31 cellular contexts compared by ENCODE assay signal in the genomic region with DNA sequence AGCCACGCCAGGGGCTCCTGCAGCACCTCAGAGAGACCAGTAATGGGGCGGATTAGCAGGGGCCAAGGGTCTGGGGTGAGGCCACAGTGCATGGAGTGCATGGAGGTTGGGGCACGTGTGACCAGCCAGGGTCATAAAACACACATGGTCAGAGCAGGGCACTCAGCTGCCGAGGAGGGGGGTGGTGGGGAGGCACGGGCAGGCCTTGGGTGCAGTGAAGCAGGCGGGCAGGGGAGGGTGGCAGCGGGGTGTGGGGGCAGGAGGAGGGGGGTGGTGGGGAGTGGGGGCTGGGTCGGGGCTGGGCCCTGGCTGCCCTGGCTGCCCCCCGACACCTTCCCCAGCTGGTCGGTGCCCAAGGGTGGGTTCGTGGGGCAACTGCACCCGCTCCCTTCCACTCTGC. TPM values are rescaled to one million over a fixed set of nuclear protein-coding genes. Genes with fewer than 3 reads are reported as not detected.
"Had no signal": no experiment of that assay in that cellular context is flagged by ENCODE, and none has a peak within 500 bp of the region (broad histone marks: within the 10 kb centered on the region; RNA-seq: fewer than 3 reads in every experiment).

No MANE protein-coding gene starts in this region.

- H3K9me3 ChIP-seq: colonic mucosa, lower lobe of right lung, transverse colon, upper lobe of right lung had no signal

- H3K4me1 ChIP-seq: foreskin keratinocyte, psoas muscle had no signal

- H3K36me3 Mint-ChIP-seq: immature natural killer cell; stimulated activated memory B cell treated with anti-CD40 and anti-IgM and Interleukin-4, amounts not matched to agents 10 μg/mL and 1 μg/mL and 100 μg/mL, for 72 hours had no signal

- H3K27me3 ChIP-seq: colonic mucosa, vagina had no signal

- H3K4me3 ChIP-seq: colonic mucosa, esophagus muscularis mucosa, gastroesophageal sphincter, heart right ventricle, lower lobe of right lung, psoas muscle, skin epidermis, thoracic aorta, transverse colon, upper lobe of right lung, vagina had no signal

- H3K36me3 ChIP-seq: colonic mucosa, esophagus muscularis mucosa, gastroesophageal sphincter, heart right ventricle, lower lobe of right lung, spleen, thoracic aorta, transverse colon, upper lobe of right lung, vagina had no signal

- H3K4me3 Mint-ChIP-seq: immature natural killer cell; stimulated activated memory B cell treated with anti-CD40 and anti-IgM and Interleukin-4, amounts not matched to agents 10 μg/mL and 1 μg/mL and 100 μg/mL, for 72 hours had no signal

- H3K9me3 Mint-ChIP-seq: stimulated activated memory B cell treated with anti-CD40 and anti-IgM and Interleukin-4, amounts not matched to agents 10 μg/mL and 1 μg/mL and 100 μg/mL, for 72 hours had no signal

- ATAC-seq: foreskin keratinocyte; gastroesophageal sphincter; heart right ventricle; left ventricle myocardium superior; psoas muscle; right cardiac atrium; stimulated activated memory B cell treated with anti-CD40 and anti-IgM and Interleukin-4, amounts not matched to agents 10 μg/mL and 1 μg/mL and 100 μg/mL, for 72 hours; stimulated activated naive CD8-positive, alpha-beta T cell treated with anti-CD3 and anti-CD28 coated beads, Interleukin-15, Interleukin-2, amounts not matched to agents 100 U/mL and 50 U/mL, for 24 hours; upper lobe of right lung had no signal

- H3K27ac ChIP-seq: colonic mucosa, esophagus muscularis mucosa, foreskin keratinocyte, gastroesophageal sphincter, lower lobe of right lung, psoas muscle, thoracic aorta, upper lobe of right lung, vagina had no signal

- H3K27ac Mint-ChIP-seq: immature natural killer cell; stimulated activated memory B cell treated with anti-CD40 and anti-IgM and Interleukin-4, amounts not matched to agents 10 μg/mL and 1 μg/mL and 100 μg/mL, for 72 hours had no signal

- DNase-seq: colonic mucosa; dermis blood vessel endothelial cell; effector memory CD4-positive, alpha-beta T cell; foreskin keratinocyte; heart right ventricle; immature natural killer cell; islet precursor cell; kidney glomerular epithelial cell; left colon; left ventricle myocardium superior; lower lobe of right lung; naive thymus-derived CD8-positive, alpha-beta T cell; psoas muscle; right cardiac atrium; spleen; stimulated activated CD4-positive, alpha-beta T cell treated with anti-CD3 and anti-CD28 coated beads, Interleukin-4, amount 100 ng/mL, for 4 hours; stimulated activated naive CD8-positive, alpha-beta T cell treated with anti-CD3 and anti-CD28 coated beads, Interleukin-15, Interleukin-2, amounts not matched to agents 100 U/mL and 50 U/mL, for 24 hours; transverse colon; upper lobe of right lung had no signal

RNA-seq across cellular contexts. Expression of gene NTSR1, which starts 23.6 kb away (rescaled TPM):
- total RNA-seq: chondrocyte; dermis blood vessel endothelial cell; epithelial cell of proximal tubule; left ventricle myocardium superior; lower lobe of right lung; mesenteric fat pad; myocyte; naive thymus-derived CD8-positive, alpha-beta T cell; renal cortical epithelial cell; thoracic aorta had no signal
- polyA plus RNA-seq: heart right ventricle; immature natural killer cell; naive thymus-derived CD8-positive, alpha-beta T cell; right cardiac atrium had no signal

RNA-seq across cellular contexts. Expression of gene SLCO4A1, which starts 42.7 kb away (rescaled TPM):
- total RNA-seq: chondrocyte had no signal
- polyA plus RNA-seq: fibroblast of lung had no signal
